ENCODE assay signal across 7 cellular contexts in genomic region chr9:133081116-133081779, GRCh38. TPM values are rescaled to one million over a fixed set of nuclear protein-coding genes. Genes with fewer than 3 reads are reported as not detected.
DNase-seq lines count a peak whose midpoint lies in the region; ATAC-seq, FAIRE-seq and TF ChIP-seq lines count a peak whose summit lies in the region.
"Not testable (repeated sequence)": the region's sequence is repeated elsewhere in the genome, so short reads cannot be mapped to it uniquely, and the experiment has no call there.

No MANE protein-coding gene starts in this region.

- 0 out of 3 replicates have a peak, but pooled peaks have one; percentile 8 for ATAC-seq in RWPE2 (ENCODE audit: low read depth)
- ATAC-seq in K562, result peak; percentile 30; the same call in 2 of the 3 replicates
- peak; percentile 43 for ATAC-seq in Right ventricle myocardium inferior
- ATAC-seq in right cardiac atrium, result peak; percentile 28 to 35
- ATAC-seq in mucosa of descending colon, result peak; percentile 89
- ATAC-seq in upper lobe of right lung, result peak; percentile 28

- not testable (repeated sequence) for H3K9ac ChIP-seq in K562 (ENCODE audit: insufficient read depth in 1 of 2, low read depth in 2 of 2, low read length in 2 of 2)

- H2AFZ ChIP-seq in K562 (ENCODE audit: low read depth, low read length), result not testable (repeated sequence)

- POLR2A ChIA-PET in K562 (lab: Yijun Ruan, JAX), result interaction anchor here (0.6 kb wide), 1 partner anchor 22 kb away, joined by 4 read pairs; no protein-coding TSS in a partner anchor

- in situ Hi-C loops in K562 (cut with MboI), result not testable (repeated sequence)

- H4K20me1 ChIP-seq in K562 (replicated peaks; ENCODE audit: control insufficient read depth, insufficient read depth, low read length), result not testable (repeated sequence)

- H3K4me3 ChIP-seq in RWPE2 (ENCODE audit: severe bottlenecking); K562; right cardiac atrium (ENCODE audit: low read length); mucosa of descending colon; upper lobe of right lung: not testable (repeated sequence)

- not testable (repeated sequence) for BruUV-seq in K562 (replicated peaks; lab: Mats Ljungman, UMichigan)

- H3K79me2 ChIP-seq in K562 (ENCODE audit: control insufficient read depth, insufficient read depth, low read length), result not testable (repeated sequence)

- CTCF ChIA-PET in K562 (lab: Yijun Ruan, JAX; ENCODE audit: low intra/inter-chr PET ratio), result not testable (repeated sequence)

- not testable (repeated sequence) for TF ChIP-seq CTCF in RWPE2 (IDR thresholded peaks at IDR 0.05; ENCODE audit: poor library complexity, severe bottlenecking); K562 (IDR thresholded peaks at IDR 0.05 in 2 of 3, conservative IDR thresholded peaks at IDR 0.05 in 1 of 3; ENCODE audit: insufficient read depth in 2 of 3, low read depth in 1 of 3, low read length in 3 of 3); mucosa of descending colon (IDR thresholded peaks at IDR 0.05); upper lobe of right lung (IDR thresholded peaks at IDR 0.05)

- TF ChIP-seq EP300 in K562 (IDR thresholded peaks at IDR 0.05; ENCODE audit: low read length), result not testable (repeated sequence)

- not testable (repeated sequence) for H3K4me2 ChIP-seq in K562 (ENCODE audit: insufficient read depth, low read length)

- intact Hi-C loops in K562 (cut with micrococcal nuclease); Right ventricle myocardium inferior (cut with DNase I); right cardiac atrium (cut with DNase I); mucosa of descending colon (cut with DNase I, micrococcal nuclease); upper lobe of right lung (cut with DNase I): not testable (repeated sequence)

- H3K9me1 ChIP-seq in K562 (ENCODE audit: control insufficient read depth, insufficient read depth, low read length), result not testable (repeated sequence)

- H3K4me1 ChIP-seq in RWPE2 (ENCODE audit: insufficient read depth, poor library complexity, severe bottlenecking); K562 (replicated peaks in 1 of 2; ENCODE audit: control insufficient read depth in 2 of 2, insufficient read depth in 2 of 2, low read length in 2 of 2); right cardiac atrium (ENCODE audit: control insufficient read depth, insufficient read depth, low read length); mucosa of descending colon (ENCODE audit: low read depth); upper lobe of right lung: not testable (repeated sequence)

- not testable (repeated sequence) for DNase-seq in GM12891 (ENCODE audit: insufficient read length, low spot score); RWPE2 (ENCODE audit: low spot score); K562 (ENCODE audit: extremely low read depth in 1 of 4, low spot score in 3 of 4); Right ventricle myocardium inferior (ENCODE audit: missing footprints); right cardiac atrium; upper lobe of right lung
- peak in 2 of 3 donors; percentile 44 to 55 for DNase-seq in mucosa of descending colon

- not testable (repeated sequence) for TF ChIP-seq POLR2A in GM12891 (IDR thresholded peaks at IDR 0.05; ENCODE audit: low read depth, low read length); K562 (conservative IDR thresholded peaks at IDR 0.05)

- not testable (repeated sequence) for H3K9me3 ChIP-seq in RWPE2 (ENCODE audit: severe bottlenecking); K562 (replicated peaks; ENCODE audit: control insufficient read depth, insufficient read depth, low read depth, low read length); right cardiac atrium (ENCODE audit: control insufficient read depth, low read length); mucosa of descending colon; upper lobe of right lung

- WGBS in K562 (ENCODE audit: insufficient coverage, low coverage, missing lambda C conversion rate), result 59% methylated on average over 4 of the region's 16 CpGs
- WGBS in right cardiac atrium, result 82% methylated on average over 8 of the region's 16 CpGs

- FAIRE-seq in GM12891 (lab: Jason Lieb, UNC) (peak; percentile 69), K562 (lab: Jason Lieb, UNC) (peak; percentile 71)

- H3K27ac ChIP-seq in RWPE2 (ENCODE audit: poor library complexity, severe bottlenecking); K562 (ENCODE audit: extremely low read depth, low read depth, low read length); right cardiac atrium (ENCODE audit: low read length); upper lobe of right lung: not testable (repeated sequence)

- H3K27me3 ChIP-seq in RWPE2 (ENCODE audit: insufficient read depth, poor library complexity, severe bottlenecking); right cardiac atrium (ENCODE audit: control insufficient read depth, insufficient read depth); upper lobe of right lung: not testable (repeated sequence)
- H3K27me3 ChIP-seq in K562 (ENCODE audit: control insufficient read depth in 2 of 2, insufficient read depth in 2 of 2, low read length in 2 of 2), result peaks cover 23 to 33% of the 10 kb centered on the region in 2 experiments

- TF ChIP-seq RAD21 in K562 (CRISPR knock-in tag; conservative IDR thresholded peaks at IDR 0.05 in 1 of 2, IDR thresholded peaks at IDR 0.05 in 1 of 2), result not testable (repeated sequence)

- not testable (repeated sequence) for H3K36me3 ChIP-seq in RWPE2 (ENCODE audit: low read depth); K562 (ENCODE audit: control insufficient read depth, insufficient read depth, low read length); mucosa of descending colon (ENCODE audit: low read depth); upper lobe of right lung

RNA-seq across cellular contexts. Expression of gene CEL, which starts 19.5 kb away (rescaled TPM):
- polyA plus RNA-seq in GM12891 (2012; ENCODE audit: low read depth, missing spikeins), result 0.89 TPM
- 2.0 and 6.1 TPM in 2 replicates for total RNA-seq in K562 (2011; cell fraction: chromatin; rRNA removed; ENCODE audit: low replicate concordance)
- total RNA-seq in K562 (2011; cell fraction: nucleolus; rRNA removed), result 2.8 and 3.8 TPM in 2 replicates
- 2.3 TPM in 2 replicates for total RNA-seq in K562 (2011; cell fraction: nucleoplasm; rRNA removed)
- total RNA-seq in K562 (2014; rRNA removed) (0.09 and 0.45 TPM in 2 replicates), K562 (2014; rRNA removed; fragmentation: Illumina TruSeq; extraction: Trizol) (0.15 and 0.16 TPM in 2 replicates), K562 (2015; rRNA removed; fragmentation: Illumina TruSeq; extraction: Trizol) (0.51 and 0.53 TPM in 2 replicates), K562 (2021) (3.0 and 4.0 TPM in 2 replicates), Right ventricle myocardium inferior (7.7 TPM), right cardiac atrium (1 to 10 TPM; 2.9 to 9.7 (median 5.2) TPM), mucosa of descending colon (1 to 10 TPM in 2 of 3 donors, under 1 TPM in 1; 0.87 to 1.6 (median 1.4) TPM), upper lobe of right lung (0.75 TPM)
- polyA plus RNA-seq in K562 (2011; rRNA removed) (0.46 and 0.65 TPM in 2 replicates), K562 (2014; fragmentation: Illumina TruSeq; extraction: Trizol) (0.62 and 0.91 TPM in 2 replicates), K562 (2014; fragmentation: Nextera tagmentation; extraction: Ambion mirVana) (not detected), K562 (2014; rRNA removed) (0.57 and 0.77 TPM in 2 replicates), right cardiac atrium (2.8 TPM)
- 0.32 and 0.43 TPM in 2 replicates for polyA plus RNA-seq in K562 (2011; cell fraction: cytosol; rRNA removed)
- 2.8 and 6.2 TPM in 2 replicates for polyA plus RNA-seq in K562 (2011; cell fraction: nucleus; rRNA removed)
- polyA plus RNA-seq in K562 (2012), result 0.77 and 2.3 TPM in 2 replicates
- 0.14 and 0.21 TPM in 2 replicates for polyA minus RNA-seq in K562 (2011; rRNA and poly(A)+ RNA removed)
- polyA minus RNA-seq in K562 (2011; cell fraction: cytosol; rRNA and poly(A)+ RNA removed), result not detected in 2 replicates
- 0.54 and 0.89 TPM in 2 replicates for polyA minus RNA-seq in K562 (2011; cell fraction: nucleus; rRNA and poly(A)+ RNA removed)

RNA-seq across cellular contexts. Expression of gene RALGDS, which starts 39.8 kb away (rescaled TPM):
- 27.7 TPM for polyA plus RNA-seq in GM12891 (2012; ENCODE audit: low read depth, missing spikeins)
- total RNA-seq in K562 (2011; cell fraction: chromatin; rRNA removed; ENCODE audit: low replicate concordance), result 62.0 and 176 TPM in 2 replicates
- total RNA-seq in K562 (2011; cell fraction: nucleolus; rRNA removed), result 78.8 and 97.7 TPM in 2 replicates
- total RNA-seq in K562 (2011; cell fraction: nucleoplasm; rRNA removed), result 55.4 and 58.4 TPM in 2 replicates
- total RNA-seq in K562 (2014; rRNA removed) (27.1 and 36.2 TPM in 2 replicates), K562 (2014; rRNA removed; fragmentation: Illumina TruSeq; extraction: Trizol) (9.4 and 12.0 TPM in 2 replicates), K562 (2015; rRNA removed; fragmentation: Illumina TruSeq; extraction: Trizol) (25.8 and 25.9 TPM in 2 replicates), K562 (2021) (28.6 and 37.3 TPM in 2 replicates), Right ventricle myocardium inferior (33.7 TPM), right cardiac atrium (10 to 100 TPM; 18.5 to 36.3 (median 32.1) TPM), mucosa of descending colon (10 to 100 TPM; 38.3 to 59.4 (median 44.2) TPM), upper lobe of right lung (66.3 TPM)
- polyA plus RNA-seq in K562 (2011; rRNA removed) (40.3 and 45.9 TPM in 2 replicates), K562 (2014; fragmentation: Illumina TruSeq; extraction: Trizol) (28.7 and 34.9 TPM in 2 replicates), K562 (2014; fragmentation: Nextera tagmentation; extraction: Ambion mirVana) (1 to 10 TPM in 1 of 2 experiments, under 1 TPM in 1; 0.75 to 2.4 TPM), K562 (2014; rRNA removed) (39.5 and 43.3 TPM in 2 replicates), right cardiac atrium (33.8 TPM)
- polyA plus RNA-seq in K562 (2011; cell fraction: cytosol; rRNA removed), result 34.7 and 62.2 TPM in 2 replicates
- polyA plus RNA-seq in K562 (2011; cell fraction: nucleus; rRNA removed), result 170 and 326 TPM in 2 replicates
- polyA plus RNA-seq in K562 (2012), result 26.3 and 47.2 TPM in 2 replicates
- polyA minus RNA-seq in K562 (2011; rRNA and poly(A)+ RNA removed), result 12.0 and 17.4 TPM in 2 replicates
- polyA minus RNA-seq in K562 (2011; cell fraction: cytosol; rRNA and poly(A)+ RNA removed), result 13.6 and 18.5 TPM in 2 replicates
- 30.2 and 36.5 TPM in 2 replicates for polyA minus RNA-seq in K562 (2011; cell fraction: nucleus; rRNA and poly(A)+ RNA removed)

RNA-seq across cellular contexts. Expression of gene GTF3C5, which starts 50.5 kb away (rescaled TPM):
- 39.0 TPM for polyA plus RNA-seq in GM12891 (2012; ENCODE audit: low read depth, missing spikeins)
- 66.1 and 166 TPM in 2 replicates for total RNA-seq in K562 (2011; cell fraction: chromatin; rRNA removed; ENCODE audit: low replicate concordance)
- total RNA-seq in K562 (2011; cell fraction: nucleolus; rRNA removed), result 99.4 and 113 TPM in 2 replicates
- 67.0 and 84.1 TPM in 2 replicates for total RNA-seq in K562 (2011; cell fraction: nucleoplasm; rRNA removed)
- 118 and 134 TPM in 2 replicates for total RNA-seq in K562 (2014; rRNA removed)
- total RNA-seq in K562 (2014; rRNA removed; fragmentation: Illumina TruSeq; extraction: Trizol), result 43.2 and 58.5 TPM in 2 replicates
- total RNA-seq in K562 (2015; rRNA removed; fragmentation: Illumina TruSeq; extraction: Trizol), result 80.7 and 83.7 TPM in 2 replicates
- 106 and 110 TPM in 2 replicates for total RNA-seq in K562 (2021)
- 80.2 TPM in 2 replicates for polyA plus RNA-seq in K562 (2011; rRNA removed)
- polyA plus RNA-seq in K562 (2011; cell fraction: cytosol; rRNA removed), result 88.7 and 143 TPM in 2 replicates
- 254 and 348 TPM in 2 replicates for polyA plus RNA-seq in K562 (2011; cell fraction: nucleus; rRNA removed)
- 75.0 and 82.6 TPM in 2 replicates for polyA plus RNA-seq in K562 (2012)
- 105 and 107 TPM in 2 replicates for polyA plus RNA-seq in K562 (2014; fragmentation: Illumina TruSeq; extraction: Trizol)
- 1 to 10 TPM; 3.8 to 8.4 TPM for polyA plus RNA-seq in K562 (2014; fragmentation: Nextera tagmentation; extraction: Ambion mirVana)
- 95.1 and 107 TPM in 2 replicates for polyA plus RNA-seq in K562 (2014; rRNA removed)
- polyA minus RNA-seq in K562 (2011; rRNA and poly(A)+ RNA removed), result 52.2 and 85.8 TPM in 2 replicates
- polyA minus RNA-seq in K562 (2011; cell fraction: cytosol; rRNA and poly(A)+ RNA removed), result 57.6 and 64.2 TPM in 2 replicates
- 59.4 and 67.3 TPM in 2 replicates for polyA minus RNA-seq in K562 (2011; cell fraction: nucleus; rRNA and poly(A)+ RNA removed)
- total RNA-seq in Right ventricle myocardium inferior, result 58.0 TPM
- 10 to 100 TPM; 28.9 to 41.1 (median 32.4) TPM for total RNA-seq in right cardiac atrium
- 39.2 TPM for polyA plus RNA-seq in right cardiac atrium
- 10 to 100 TPM; 45.8 to 53.6 (median 52.2) TPM for total RNA-seq in mucosa of descending colon
- total RNA-seq in upper lobe of right lung, result 41.7 TPM

Comparison
In these comparisons a context has a peak if more than half of its experiments do, and no peak if none do; other contexts are left out.
1. ATAC-seq: peak in every context shown above with its lines; median percentile 89 in mucosa of descending colon; 43 in Right ventricle myocardium inferior; 32 in right cardiac atrium; 30 in K562; 28 in upper lobe of right lung; 8 in RWPE2.